Comparison of ENCODE assay signal across 24 cellular contexts in genomic region chr16:6095414-6095813, GRCh38.
"Had no signal": no experiment of that assay in that cellular context is flagged by ENCODE, and none has a peak within 500 bp of the region (broad histone marks: within the 10 kb centered on the region; RNA-seq: fewer than 3 reads in every experiment).

No MANE protein-coding gene starts in this region.

- H3K27ac Mint-ChIP-seq: effector memory CD8-positive, alpha-beta T cell; mesothelial cell of epicardium; naive B cell; natural killer cell treated with Interleukin-12 subunit alpha and Interleukin-12 subunit beta and Interleukin-15 and Interleukin-18, amount 100 ng/mL, for 72 hours; stimulated activated memory B cell treated with anti-CD40 and anti-IgM and Interleukin-4, amounts not matched to agents 10 μg/mL and 1 μg/mL and 100 μg/mL, for 72 hours; type B pancreatic cell had no signal

- H3K36me3 ChIP-seq: gastroesophageal sphincter, heart right ventricle, left lung, sigmoid colon, tibial artery had no signal

- H3K4me1 ChIP-seq: gastroesophageal sphincter, heart right ventricle, left lung, psoas muscle, sigmoid colon, testis, tibial artery had no signal

- H3K4me3 ChIP-seq: gastroesophageal sphincter, heart right ventricle, left lung, mucosa of descending colon, psoas muscle, sigmoid colon, testis, tibial artery had no signal

- DNase-seq: cortex of kidney; effector memory CD8-positive, alpha-beta T cell; foreskin fibroblast; heart right ventricle; hippocampal formation; left cardiac atrium; left lung; mesenchymal stem cell; mucosa of descending colon; naive B cell; psoas muscle; right cardiac atrium; sigmoid colon; stimulated activated CD4-positive, alpha-beta T cell treated with anti-CD3 and anti-CD28 coated beads, Interleukin-2, amount 100 ng/mL, for 24 hours; stimulated activated CD4-positive, alpha-beta T cell treated with anti-CD3 and anti-CD28 coated beads, Interleukin-4, amount 100 ng/mL, for 4 hours; stimulated activated naive CD8-positive, alpha-beta T cell treated with anti-CD3 and anti-CD28 coated beads, Interleukin-15, Interleukin-2, amounts not matched to agents 100 U/mL and 50 U/mL, for 24 hours; substantia nigra; testis; tibial artery had no signal

- H3K4me1 Mint-ChIP-seq: mesothelial cell of epicardium; naive B cell; stimulated activated memory B cell treated with anti-CD40 and anti-IgM and Interleukin-4, amounts not matched to agents 10 μg/mL and 1 μg/mL and 100 μg/mL, for 72 hours had no signal

- ATAC-seq: effector memory CD8-positive, alpha-beta T cell; gastroesophageal sphincter; heart right ventricle; left cardiac atrium; left lung; mucosa of descending colon; natural killer cell treated with Interleukin-12 subunit alpha and Interleukin-12 subunit beta and Interleukin-15 and Interleukin-18, amount 100 ng/mL, for 72 hours; psoas muscle; right cardiac atrium; stimulated activated memory B cell treated with anti-CD40 and anti-IgM and Interleukin-4, amounts not matched to agents 10 μg/mL and 1 μg/mL and 100 μg/mL, for 72 hours; stimulated activated naive CD8-positive, alpha-beta T cell treated with anti-CD3 and anti-CD28 coated beads, Interleukin-15, Interleukin-2, amounts not matched to agents 100 U/mL and 50 U/mL, for 24 hours had no signal

- H3K9me3 ChIP-seq: psoas muscle, testis had no signal

- H3K36me3 Mint-ChIP-seq: mesothelial cell of epicardium; naive B cell; natural killer cell treated with Interleukin-12 subunit alpha and Interleukin-12 subunit beta and Interleukin-15 and Interleukin-18, amount 100 ng/mL, for 72 hours; stimulated activated memory B cell treated with anti-CD40 and anti-IgM and Interleukin-4, amounts not matched to agents 10 μg/mL and 1 μg/mL and 100 μg/mL, for 72 hours; type B pancreatic cell had no signal

- H3K4me3 Mint-ChIP-seq: effector memory CD8-positive, alpha-beta T cell; mesothelial cell of epicardium; naive B cell; natural killer cell treated with Interleukin-12 subunit alpha and Interleukin-12 subunit beta and Interleukin-15 and Interleukin-18, amount 100 ng/mL, for 72 hours; stimulated activated memory B cell treated with anti-CD40 and anti-IgM and Interleukin-4, amounts not matched to agents 10 μg/mL and 1 μg/mL and 100 μg/mL, for 72 hours; type B pancreatic cell had no signal

- H3K27me3 Mint-ChIP-seq: effector memory CD8-positive, alpha-beta T cell; naive B cell; natural killer cell treated with Interleukin-12 subunit alpha and Interleukin-12 subunit beta and Interleukin-15 and Interleukin-18, amount 100 ng/mL, for 72 hours; stimulated activated memory B cell treated with anti-CD40 and anti-IgM and Interleukin-4, amounts not matched to agents 10 μg/mL and 1 μg/mL and 100 μg/mL, for 72 hours had no signal

- H3K9me3 Mint-ChIP-seq: type B pancreatic cell had no signal

- H3K27me3 ChIP-seq: gastroesophageal sphincter, heart right ventricle, left lung, sigmoid colon, testis, tibial artery had no signal

- H3K27ac ChIP-seq: gastroesophageal sphincter, heart right ventricle, left lung, psoas muscle, sigmoid colon, testis, tibial artery had no signal
